In genomic region chr1:181818459-181818858, GRCh38 we compare ENCODE assay signal across 6 cellular contexts.
"Had no signal": no experiment of that assay in that cellular context is flagged by ENCODE, and none has a peak within 500 bp of the region (broad histone marks: within the 10 kb centered on the region; RNA-seq: fewer than 3 reads in every experiment).

No MANE protein-coding gene starts in this region.

- FAIRE-seq: H54, HTR-8/SVneo had no signal

- H3K9me3 Mint-ChIP-seq: H9 had no signal

- DNase-seq: GOT3, H9, HCEC 1CT, IMR-90 had no signal

- H3K4me3 Mint-ChIP-seq: H9 had no signal

- H3K27ac Mint-ChIP-seq: H9 had no signal
